8 cellular contexts compared by ENCODE assay signal in the genomic region with DNA sequence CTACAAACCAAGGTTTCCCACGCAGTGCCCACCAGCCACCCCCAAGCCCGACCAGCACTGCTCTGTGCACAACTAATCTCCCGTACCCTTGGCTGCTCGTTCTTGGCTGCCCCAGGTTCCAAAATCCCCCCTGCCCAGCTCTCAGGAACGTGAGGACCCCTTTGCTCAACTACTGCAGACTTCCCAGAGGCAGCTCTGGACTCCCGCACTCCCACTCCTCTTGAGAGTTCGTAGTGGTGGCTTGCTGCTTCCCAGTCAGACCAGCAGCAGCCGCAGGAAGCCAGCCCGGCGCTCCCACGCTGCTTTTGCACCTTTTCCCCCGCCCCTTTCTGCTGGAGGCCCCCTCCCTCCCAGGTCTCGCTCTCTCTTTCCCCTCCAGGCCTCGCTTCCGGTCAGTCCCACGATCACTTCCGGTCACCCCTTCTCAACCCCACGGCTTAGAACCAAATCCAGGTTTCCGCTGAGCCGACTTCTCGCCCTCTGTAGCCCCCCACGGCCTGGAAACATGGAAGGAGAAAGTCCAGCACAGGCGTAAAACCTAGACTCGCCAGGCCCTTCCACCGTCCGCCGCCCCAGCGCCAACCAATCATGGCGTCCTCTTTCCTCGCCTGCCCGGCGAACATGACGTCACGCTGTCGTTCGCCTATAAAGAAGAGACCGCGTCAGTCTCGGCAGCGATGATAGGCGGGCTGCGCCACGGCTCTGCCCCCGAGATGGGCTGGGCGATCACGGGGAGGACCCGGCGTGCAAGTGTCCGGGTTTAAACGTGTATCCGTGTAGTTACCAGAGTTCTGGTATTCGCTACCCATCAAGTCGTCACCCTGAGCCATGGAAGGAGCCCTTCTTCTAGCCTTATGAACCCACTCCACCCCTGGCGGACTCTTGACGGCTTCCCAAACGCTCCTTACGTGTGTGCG. TPM values are rescaled to one million over a fixed set of nuclear protein-coding genes. Genes with fewer than 3 reads are reported as not detected.
DNase-seq lines count a peak whose midpoint lies in the region; ATAC-seq and TF ChIP-seq lines count a peak whose summit lies in the region.

TSS of gene TFCP2 (minus strand) at position 621 of the 917 bp plus-strand sequence. CDS start 713 bp downstream, outside the sequence.

- H3K4me3 ChIP-seq in GM12865 (ENCODE audit: low read depth, low read length): peak within 1 kb of the TSS; percentile 89
- H3K4me3 ChIP-seq in trophoblast cell (ENCODE audit: low read depth, low read length): peak within 1 kb of the TSS; percentile 78
- peak within 1 kb of the TSS; percentile 57 to 84 (median 79) for H3K4me3 ChIP-seq in tibial nerve

- peaks cover 8% of the 10 kb centered on the region for H3K79me1 ChIP-seq in trophoblast cell (ENCODE audit: low read length)

- H3K4me2 ChIP-seq in trophoblast cell (ENCODE audit: low read length): peak within 1 kb of the TSS; percentile 91

- H3K9me3 ChIP-seq in trophoblast cell (ENCODE audit: insufficient read depth, low read depth, low read length): no peaks in the 10 kb centered on the region
- H3K9me3 ChIP-seq in tibial nerve: no peaks in the 10 kb centered on the region

- peak within 1 kb of the TSS; percentile 13 for H2AK5ac ChIP-seq in trophoblast cell (ENCODE audit: low read length)

- H4K91ac ChIP-seq in trophoblast cell (ENCODE audit: low read depth, low read length): peak within 1 kb of the TSS; percentile 91

- H4K8ac ChIP-seq in trophoblast cell (ENCODE audit: low read depth, low read length): peak within 1 kb of the TSS; percentile 94

- peak; percentile 94 for ATAC-seq in HG02759 (IDR thresholded peaks at IDR 0.05; ENCODE audit: unreplicated experiment)

- H3K27ac ChIP-seq in adipose tissue (ENCODE audit: low read depth, low read length) (peak within 1 kb of the TSS; percentile 91), trophoblast cell (ENCODE audit: low read depth, low read length) (peak within 1 kb of the TSS; percentile 97), tibial nerve (peak within 1 kb of the TSS; percentile 91 to 99 (median 95))

- H4K12ac ChIP-seq in trophoblast cell (ENCODE audit: low read depth, low read length): peak within 1 kb of the TSS; percentile 86

- H2BK12ac ChIP-seq in trophoblast cell (ENCODE audit: low read length): no peak within 1 kb of the TSS

- peak; percentile 33 to 90 for TF ChIP-seq EP300 in tibial nerve (IDR thresholded peaks at IDR 0.05)

- H2AFZ ChIP-seq in trophoblast cell (ENCODE audit: insufficient read depth, low read length, poor library complexity): peak within 1 kb of the TSS; percentile 57

- H3K27me3 ChIP-seq in trophoblast cell (ENCODE audit: insufficient read depth, low read length) (no peaks in the 10 kb centered on the region), tibial nerve (no peaks in the 10 kb centered on the region)

- DNase-seq in GM12865 (ENCODE audit: low read depth) (peak; percentile 97), NCI-H1436 (lab: John Stamatoyannopoulos, UW) (peak; percentile 93), T-helper 1 cell (peak; percentile 85 to 97 (median 91)), cardiac septum (ENCODE audit: low spot score) (peak; percentile 99), trophoblast cell (peak; percentile 96 to 98), tibial nerve (ENCODE audit: low spot score in 2 of 2) (peak; percentile 94)

- peak within 1 kb of the TSS; percentile 89 for H3K9ac ChIP-seq in trophoblast cell (ENCODE audit: low read length)

- peak within 1 kb of the TSS; percentile 90 for H2BK120ac ChIP-seq in trophoblast cell (ENCODE audit: insufficient read depth, low read length, poor library complexity)

- H2BK5ac ChIP-seq in trophoblast cell (ENCODE audit: low read depth, low read length, poor library complexity): peak within 1 kb of the TSS; percentile 95

- peak within 1 kb of the TSS; percentile 81 for H3K14ac ChIP-seq in trophoblast cell (ENCODE audit: low read length)

- no peaks in the 10 kb centered on the region for H3K36me3 ChIP-seq in trophoblast cell (ENCODE audit: control insufficient read depth in 1 of 2, insufficient read depth in 2 of 2, low read length in 2 of 2)
- peaks cover 0 to under 1% (median 0%) of the 10 kb centered on the region in 3 donors for H3K36me3 ChIP-seq in tibial nerve

- H3K23ac ChIP-seq in trophoblast cell (ENCODE audit: low read length): no peak within 1 kb of the TSS

- intact Hi-C loops in cardiac septum (cut with DNase I): loop anchor here (2.0 to 5.0 kb wide), 2 partner anchors 45 to 66 kb away; partner anchors contain the start of genes DAZAP2 and POU6F1

- peaks cover 9% of the 10 kb centered on the region for H3K79me2 ChIP-seq in trophoblast cell (ENCODE audit: control insufficient read depth, insufficient read depth, low read length, poor library complexity)

- H3K4me1 ChIP-seq in trophoblast cell (ENCODE audit: control insufficient read depth in 1 of 2, insufficient read depth in 2 of 2, low read length in 2 of 2): peaks cover under 1 to 10% of the 10 kb centered on the region in 2 experiments
- H3K4me1 ChIP-seq in tibial nerve: peaks cover 0 to 33% (median 17%) of the 10 kb centered on the region in 4 donors

- WGBS in adipose tissue, 3 donors: 0 to 5% (median 1%) methylated on average over 58 of the region's 58 CpGs
- no CpG with 5 or more reads among the region's 58 CpGs for WGBS in trophoblast cell (ENCODE audit: extremely low coverage, insufficient coverage, insufficient read length)
- 1 to 2% methylated on average over 38 to 54 of the region's 58 CpGs for whole genome bisulfite sequencing in tibial nerve, 2 donors

- TF ChIP-seq POLR2A in tibial nerve (IDR thresholded peaks at IDR 0.05): peak; percentile 41 to 77

- H3K18ac ChIP-seq in trophoblast cell (ENCODE audit: low read length): peak within 1 kb of the TSS; percentile 77

- TF ChIP-seq CTCF in GM12865 (IDR thresholded peaks at IDR 0.05; ENCODE audit: insufficient read depth, low read depth, low read length, missing control alignments): no peak
- peak in 1 of 5 experiments; percentile 34 for TF ChIP-seq CTCF in tibial nerve (IDR thresholded peaks at IDR 0.05)

- H3K4ac ChIP-seq in trophoblast cell (ENCODE audit: low read depth, low read length): peak within 1 kb of the TSS; percentile 39

RNA-seq across cellular contexts. Expression of gene TFCP2, which starts in this region (rescaled TPM):
- polyA plus RNA-seq in adipose tissue: 10 to 100 TPM in 2 of 3 donors, 1 to 10 TPM in 1; 7.2 to 11.5 (median 11.4) TPM
- 20.2 TPM for total RNA-seq in cardiac septum
- polyA plus RNA-seq in trophoblast cell (2013): 19.4 and 20.9 TPM in 2 replicates
- total RNA-seq in tibial nerve: 10 to 100 TPM; 13.5 to 21.6 (median 19.5) TPM

Comparison
In these comparisons a context has a peak if more than half of its experiments do, and no peak if none do; other contexts are left out.
1. Peak in every context shown above with its lines: DNase-seq, ATAC-seq, H3K4me3 ChIP-seq and H3K27ac ChIP-seq.